Comparison of ENCODE assay signal across 8 cellular contexts in genomic region chrX:18377802-18378201, GRCh38. TPM values are rescaled to one million over a fixed set of nuclear protein-coding genes. Genes with fewer than 3 reads are reported as not detected.
DNase-seq lines count a peak whose midpoint lies in the region; ATAC-seq lines count a peak whose summit lies in the region.

No MANE protein-coding gene starts in this region.

- H3K4me3 ChIP-seq in effector memory CD4-positive, alpha-beta T cell (ENCODE audit: insufficient read depth, low read depth, low read length, poor library complexity, severe bottlenecking), result no peak overlapping the region

- H3K9me3 Mint-ChIP-seq in activated T-cell treated with anti-CD3 and anti-CD28 coated beads, Interleukin-2, amount 50 U/mL, for 4 hours, result no peaks in the 10 kb centered on the region
- no peaks in the 10 kb centered on the region for H3K9me3 Mint-ChIP-seq in activated CD4-positive, alpha-beta T cell treated with anti-CD3 and anti-CD28 coated beads, Interleukin-2, amount 10 ng/mL, durations not matched to agents 24 days and 14 days

- H3K9me3 ChIP-seq in effector memory CD4-positive, alpha-beta T cell (ENCODE audit: control insufficient read depth, low read length), result no peaks in the 10 kb centered on the region

- peaks cover 3% of the 10 kb centered on the region for H3K4me1 Mint-ChIP-seq in activated T-cell treated with anti-CD3 and anti-CD28 coated beads, Interleukin-2, amount 50 U/mL, for 4 hours (ENCODE audit: low read depth)
- H3K4me1 Mint-ChIP-seq in activated CD4-positive, alpha-beta T cell treated with anti-CD3 and anti-CD28 coated beads, Interleukin-2, amount 10 ng/mL, durations not matched to agents 24 days and 14 days, result no peaks in the 10 kb centered on the region

- no peak overlapping the region for H3K27ac Mint-ChIP-seq in activated CD4-positive, alpha-beta T cell treated with anti-CD3 and anti-CD28 coated beads, Interleukin-2, amount 10 ng/mL, durations not matched to agents 24 days and 14 days

- H3K27me3 ChIP-seq in effector memory CD4-positive, alpha-beta T cell (replicated peaks; ENCODE audit: control insufficient read depth, insufficient read depth, low read length, poor library complexity, severe bottlenecking), result no peaks in the 10 kb centered on the region

- intact Hi-C loops in activated CD4-positive, alpha-beta T cell treated with anti-CD3 and anti-CD28 coated beads, Interleukin-2, amount 10 ng/mL, durations not matched to agents 24 days and 14 days (cut with micrococcal nuclease), result loop anchor here (5.0 kb wide), 2 partner anchors 591 to 631 kb away; no protein-coding TSS in a partner anchor

- peak; percentile 2 for DNase-seq in activated T-cell treated with anti-CD3 and anti-CD28 coated beads for 4 hours
- no peak for DNase-seq in activated T-cell treated with anti-CD3 and anti-CD28 coated beads, Interleukin-2, amount 50 U/mL, for 4 hours
- peak; percentile 25 for DNase-seq in MV-4-11 (lab: John Stamatoyannopoulos, UW)
- DNase-seq in activated CD4-positive, alpha-beta T cell treated with anti-CD3 and anti-CD28 coated beads, Interleukin-2, amount 10 ng/mL, durations not matched to agents 24 days and 14 days, result peak; percentile 70
- DNase-seq in glomerular visceral epithelial cell (ENCODE audit: extremely low spot score), result peak; percentile 40
- peak; percentile 12 for DNase-seq in stimulated activated naive CD8-positive, alpha-beta T cell treated with anti-CD3 and anti-CD28 coated beads, Interleukin-15, Interleukin-2, amounts not matched to agents 100 U/mL and 50 U/mL, for 24 hours
- DNase-seq in effector memory CD4-positive, alpha-beta T cell, result no peak

- no peak overlapping the region for H3K27ac ChIP-seq in effector memory CD4-positive, alpha-beta T cell (ENCODE audit: insufficient read depth, low read length, poor library complexity, severe bottlenecking)

- ATAC-seq in activated T-cell treated with anti-CD3 and anti-CD28 coated beads, Interleukin-2, amount 50 U/mL, for 4 hours, result no peak
- ATAC-seq in stimulated activated naive CD8-positive, alpha-beta T cell treated with anti-CD3 and anti-CD28 coated beads, Interleukin-15, Interleukin-2, amounts not matched to agents 100 U/mL and 50 U/mL, for 24 hours, result peak; percentile 55
- ATAC-seq in GM18517 (IDR thresholded peaks at IDR 0.05; ENCODE audit: unreplicated experiment), result no peak

- no peaks in the 10 kb centered on the region for H3K27me3 Mint-ChIP-seq in activated T-cell treated with anti-CD3 and anti-CD28 coated beads, Interleukin-2, amount 50 U/mL, for 4 hours (ENCODE audit: low read depth)
- peaks cover 1% of the 10 kb centered on the region for H3K27me3 Mint-ChIP-seq in activated CD4-positive, alpha-beta T cell treated with anti-CD3 and anti-CD28 coated beads, Interleukin-2, amount 10 ng/mL, durations not matched to agents 24 days and 14 days

- H3K36me3 ChIP-seq in effector memory CD4-positive, alpha-beta T cell (ENCODE audit: control insufficient read depth, insufficient read depth, low read length), result no peaks in the 10 kb centered on the region

- H3K4me1 ChIP-seq in effector memory CD4-positive, alpha-beta T cell (ENCODE audit: control insufficient read depth, insufficient read depth, low read length, poor library complexity, severe bottlenecking), result no peaks in the 10 kb centered on the region

- no peak overlapping the region for H3K4me3 Mint-ChIP-seq in activated T-cell treated with anti-CD3 and anti-CD28 coated beads, Interleukin-2, amount 50 U/mL, for 4 hours
- no peak overlapping the region for H3K4me3 Mint-ChIP-seq in activated CD4-positive, alpha-beta T cell treated with anti-CD3 and anti-CD28 coated beads, Interleukin-2, amount 10 ng/mL, durations not matched to agents 24 days and 14 days

- H3K36me3 Mint-ChIP-seq in activated T-cell treated with anti-CD3 and anti-CD28 coated beads, Interleukin-2, amount 50 U/mL, for 4 hours (ENCODE audit: insufficient read depth), result no peaks in the 10 kb centered on the region
- H3K36me3 Mint-ChIP-seq in activated CD4-positive, alpha-beta T cell treated with anti-CD3 and anti-CD28 coated beads, Interleukin-2, amount 10 ng/mL, durations not matched to agents 24 days and 14 days (ENCODE audit: low read depth), result no peaks in the 10 kb centered on the region

RNA-seq across cellular contexts. Expression of gene SCML2, which starts 23.3 kb away (rescaled TPM):
- 1 to 10 TPM; 3.4 to 5.1 (median 5.1) TPM for total RNA-seq in activated T-cell treated with anti-CD3 and anti-CD28 coated beads, Interleukin-2, amount 50 U/mL, for 4 hours
- 2.9 and 3.3 TPM in 2 replicates for total RNA-seq in activated CD4-positive, alpha-beta T cell treated with anti-CD3 and anti-CD28 coated beads, Interleukin-2, amount 10 ng/mL, durations not matched to agents 24 days and 14 days

RNA-seq across cellular contexts. Expression of gene CDKL5, which starts 47.6 kb away (rescaled TPM):
- 1 to 10 TPM in 2 of 3 donors, under 1 TPM in 1; 0.83 to 1.4 (median 1.1) TPM for total RNA-seq in activated T-cell treated with anti-CD3 and anti-CD28 coated beads, Interleukin-2, amount 50 U/mL, for 4 hours
- 0.23 and 0.43 TPM in 2 replicates for total RNA-seq in activated CD4-positive, alpha-beta T cell treated with anti-CD3 and anti-CD28 coated beads, Interleukin-2, amount 10 ng/mL, durations not matched to agents 24 days and 14 days

Comparison
In these comparisons a context has a peak if more than half of its experiments do, and no peak if none do; other contexts are left out.
1. DNase-seq: peak in activated T-cell treated with anti-CD3 and anti-CD28 coated beads for 4 hours (single experiment), MV-4-11 (single experiment), activated CD4-positive, alpha-beta T cell treated with anti-CD3 and anti-CD28 coated beads, Interleukin-2, amount 10 ng/mL, durations not matched to agents 24 days and 14 days (single experiment), glomerular visceral epithelial cell (single experiment) and stimulated activated naive CD8-positive, alpha-beta T cell treated with anti-CD3 and anti-CD28 coated beads, Interleukin-15, Interleukin-2, amounts not matched to agents 100 U/mL and 50 U/mL, for 24 hours (single experiment); none in activated T-cell treated with anti-CD3 and anti-CD28 coated beads, Interleukin-2, amount 50 U/mL, for 4 hours (single experiment) and effector memory CD4-positive, alpha-beta T cell (0 of 3).